In the genomic region with DNA sequence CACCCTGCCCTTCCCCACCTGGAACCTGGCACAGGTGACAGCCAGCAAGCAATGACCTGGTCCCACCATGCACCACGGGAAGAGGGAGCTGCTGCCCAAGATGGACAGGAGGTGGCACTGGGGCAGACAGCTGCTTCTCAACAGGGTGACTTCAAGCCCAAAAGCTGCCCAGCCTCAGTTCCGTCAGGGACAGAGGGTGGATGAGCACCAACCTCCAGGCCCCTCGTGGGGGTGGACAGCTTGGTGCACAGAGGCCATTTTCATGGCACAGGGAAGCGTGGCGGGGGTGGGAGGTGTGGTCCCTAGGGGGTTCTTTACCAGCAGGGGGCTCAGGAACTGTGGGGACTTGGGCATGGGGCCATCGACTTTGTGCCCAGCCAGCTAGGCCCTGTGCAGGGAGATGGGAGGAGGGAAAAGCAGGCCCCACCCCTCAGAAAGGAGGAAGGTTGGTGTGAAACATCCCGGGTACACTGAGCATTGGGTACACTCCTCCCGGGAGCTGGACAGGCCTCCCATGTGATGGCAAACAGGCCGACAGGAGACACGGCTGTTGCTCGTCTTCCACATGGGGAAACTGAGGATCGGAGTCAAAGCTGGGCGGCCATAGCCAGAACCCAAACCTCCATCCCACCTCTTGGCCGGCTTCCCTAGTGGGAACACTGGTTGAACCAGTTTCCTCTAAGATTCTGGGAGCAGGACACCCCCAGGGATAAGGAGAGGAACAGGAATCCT, we compare ENCODE assay signal across 19 cellular contexts.
"Had no signal": no experiment of that assay in that cellular context is flagged by ENCODE, and none has a peak within 500 bp of the region (broad histone marks: within the 10 kb centered on the region; RNA-seq: fewer than 3 reads in every experiment).

No MANE protein-coding gene starts in this region.

- H3K4me3 ChIP-seq: coronary artery, suprapubic skin, transverse colon had no signal

- H3K27ac Mint-ChIP-seq: activated naive CD8-positive, alpha-beta T cell; activated T-cell treated with anti-CD3 and anti-CD28 coated beads, Interleukin-2, amount 50 U/mL, for 72 hours; brain; mesothelial cell of epicardium; natural killer cell treated with Interleukin-12 subunit alpha and Interleukin-12 subunit beta and Interleukin-15 and Interleukin-18, amount 100 ng/mL, for 72 hours; stimulated activated naive CD8-positive, alpha-beta T cell treated with anti-CD3 and anti-CD28 coated beads, Interleukin-15, Interleukin-2, amounts not matched to agents 100 ng/mL and 50 ng/mL, for 24 hours; T-helper 1 cell treated with Interleukin-12 subunit alpha and Interleukin-12 subunit beta and Interleukin-4 antibody, amounts not matched to agents 30 μg/mL and 1 μg/mL, for 36 hours had no signal

- H3K36me3 Mint-ChIP-seq: activated naive CD8-positive, alpha-beta T cell; brain; mesothelial cell of epicardium; natural killer cell treated with Interleukin-12 subunit alpha and Interleukin-12 subunit beta and Interleukin-15 and Interleukin-18, amount 100 ng/mL, for 72 hours had no signal

- H3K9me3 Mint-ChIP-seq: activated T-cell treated with anti-CD3 and anti-CD28 coated beads, Interleukin-2, amount 50 U/mL, for 72 hours; brain; mesothelial cell of epicardium; natural killer cell treated with Interleukin-12 subunit alpha and Interleukin-12 subunit beta and Interleukin-15 and Interleukin-18, amount 100 ng/mL, for 72 hours; stimulated activated naive CD8-positive, alpha-beta T cell treated with anti-CD3 and anti-CD28 coated beads, Interleukin-15, Interleukin-2, amounts not matched to agents 100 ng/mL and 50 ng/mL, for 24 hours; T-helper 1 cell treated with Interleukin-12 subunit alpha and Interleukin-12 subunit beta and Interleukin-4 antibody, amounts not matched to agents 30 μg/mL and 1 μg/mL, for 36 hours had no signal

- H3K36me3 ChIP-seq: suprapubic skin, transverse colon had no signal

- H3K4me1 ChIP-seq: transverse colon had no signal

- H3K27me3 Mint-ChIP-seq: activated naive CD8-positive, alpha-beta T cell; brain; natural killer cell treated with Interleukin-12 subunit alpha and Interleukin-12 subunit beta and Interleukin-15 and Interleukin-18, amount 100 ng/mL, for 72 hours; stimulated activated naive CD8-positive, alpha-beta T cell treated with anti-CD3 and anti-CD28 coated beads, Interleukin-15, Interleukin-2, amounts not matched to agents 100 ng/mL and 50 ng/mL, for 24 hours had no signal

- H3K4me3 Mint-ChIP-seq: activated naive CD8-positive, alpha-beta T cell; activated T-cell treated with anti-CD3 and anti-CD28 coated beads, Interleukin-2, amount 50 U/mL, for 72 hours; brain; mesothelial cell of epicardium; natural killer cell treated with Interleukin-12 subunit alpha and Interleukin-12 subunit beta and Interleukin-15 and Interleukin-18, amount 100 ng/mL, for 72 hours; stimulated activated naive CD8-positive, alpha-beta T cell treated with anti-CD3 and anti-CD28 coated beads, Interleukin-15, Interleukin-2, amounts not matched to agents 100 ng/mL and 50 ng/mL, for 24 hours; T-helper 1 cell treated with Interleukin-12 subunit alpha and Interleukin-12 subunit beta and Interleukin-4 antibody, amounts not matched to agents 30 μg/mL and 1 μg/mL, for 36 hours had no signal

- H3K27ac ChIP-seq: coronary artery, suprapubic skin, transverse colon had no signal

- H3K27me3 ChIP-seq: suprapubic skin, transverse colon had no signal

- ATAC-seq: activated T-cell treated with anti-CD3 and anti-CD28 coated beads, Interleukin-2, amount 50 U/mL, for 72 hours; left lobe of liver; natural killer cell treated with Interleukin-12 subunit alpha and Interleukin-12 subunit beta and Interleukin-15 and Interleukin-18, amount 100 ng/mL, for 72 hours had no signal

- H3K9me3 ChIP-seq: suprapubic skin, transverse colon had no signal

- DNase-seq: activated CD4-positive, alpha-beta T cell treated with anti-CD3 and anti-CD28 coated beads, Interleukin-2, amount 50 U/mL, for 1 hour; activated CD4-positive, CD25-positive, alpha-beta regulatory T cell treated with anti-CD3 and anti-CD28 coated beads, Interleukin-2, amount 50 U/mL, for 72 hours; activated gamma-delta T cell; activated T-cell treated with anti-CD3 and anti-CD28 coated beads, Interleukin-2, amount 50 U/mL, for 72 hours; foreskin melanocyte; hypothalamus; islet precursor cell; retina; stimulated activated CD8-positive, alpha-beta memory T cell treated with anti-CD3 and anti-CD28 coated beads, Interleukin-4, amount 100 ng/mL, for 48 hours; transverse colon had no signal
